39 cellular contexts compared by ENCODE assay signal in the genomic region with DNA sequence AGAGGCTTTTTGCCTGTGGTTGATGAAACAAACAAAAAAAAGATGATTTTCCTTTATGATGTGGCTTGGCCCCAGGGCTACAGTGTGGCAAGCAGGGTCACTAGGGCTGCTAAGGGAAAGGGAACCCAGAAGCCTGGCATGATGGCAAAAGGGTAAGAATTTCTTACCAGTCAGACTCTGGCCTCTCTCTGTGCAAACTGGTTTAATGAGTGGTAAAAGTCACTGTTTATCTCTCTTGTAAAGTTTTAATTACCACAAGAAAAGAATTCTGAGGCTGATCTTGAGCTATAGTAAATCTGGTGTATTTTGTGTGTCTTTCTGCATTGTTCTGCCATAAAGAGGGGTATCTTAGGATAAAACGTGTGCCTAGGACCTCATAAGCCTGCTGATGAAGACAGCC.
"Had no signal": no experiment of that assay in that cellular context is flagged by ENCODE, and none has a peak within 500 bp of the region (broad histone marks: within the 10 kb centered on the region; RNA-seq: fewer than 3 reads in every experiment).

No MANE protein-coding gene starts in this region.

- H3K27ac Mint-ChIP-seq: activated CD4-positive, alpha-beta memory T cell treated with anti-CD3 and anti-CD28 coated beads, Interleukin-2, amount 10 ng/mL, durations not matched to agents 7 days and 5 days; activated CD4-positive, alpha-beta T cell treated with anti-CD3 and anti-CD28 coated beads for 36 hours; activated CD4-positive, alpha-beta T cell treated with anti-CD3 and anti-CD28 coated beads, Interleukin-2, amount 10 ng/mL, durations not matched to agents 7 days and 5 days; activated CD8-positive, alpha-beta T cell treated with anti-CD3 and anti-CD28 coated beads, Interleukin-2, amount 10 ng/mL, durations not matched to agents 7 days and 5 days; activated naive CD4-positive, alpha-beta T cell treated with anti-CD3 and anti-CD28 coated beads for 36 hours; activated naive CD4-positive, alpha-beta T cell treated with anti-CD3 and anti-CD28 coated beads, Interleukin-2, amount 50 U/mL, for 72 hours; activated naive CD8-positive, alpha-beta T cell treated with anti-CD3 and anti-CD28 coated beads for 36 hours; activated T-helper 1 cell treated with anti-CD3 and anti-CD28 coated beads, Interleukin-12 subunit alpha, Interleukin-12 subunit beta, Interleukin-2, Interleukin-4 antibody, amounts not matched to agents 30 ng/mL and 10 ng/mL and 1 ng/mL, durations not matched to agents 14 hours and 24 hours and 36 hours; activated T-helper 17 cell treated with anti-CD3 and anti-CD28 coated beads, Interleukin-2, amount 50 U/mL, for 72 hours; T-helper 1 cell treated with Interleukin-12 subunit alpha and Interleukin-12 subunit beta and Interleukin-4 antibody, amounts not matched to agents 30 μg/mL and 1 μg/mL, for 36 hours; T-helper 2 cell treated with Interferon-gamma antibody and Interleukin-4, amounts not matched to agents 5 μg/mL and 100 μg/mL, for 36 hours; WTC11 had no signal

- H3K4me3 ChIP-seq: adrenal gland, body of pancreas, breast epithelium had no signal

- H3K4me3 Mint-ChIP-seq: activated CD4-positive, alpha-beta memory T cell treated with anti-CD3 and anti-CD28 coated beads, Interleukin-2, amount 10 ng/mL, durations not matched to agents 7 days and 5 days; activated CD4-positive, alpha-beta T cell treated with anti-CD3 and anti-CD28 coated beads for 36 hours; activated CD4-positive, alpha-beta T cell treated with anti-CD3 and anti-CD28 coated beads, Interleukin-2, amount 10 ng/mL, durations not matched to agents 7 days and 5 days; activated CD8-positive, alpha-beta T cell treated with anti-CD3 and anti-CD28 coated beads, Interleukin-2, amount 10 ng/mL, durations not matched to agents 7 days and 5 days; activated naive CD4-positive, alpha-beta T cell treated with anti-CD3 and anti-CD28 coated beads for 36 hours; activated naive CD8-positive, alpha-beta T cell treated with anti-CD3 and anti-CD28 coated beads for 36 hours; activated T-cell treated with anti-CD3 and anti-CD28 coated beads, Interleukin-2, amount 50 U/mL, for 4 hours; activated T-cell treated with anti-CD3 and anti-CD28 coated beads, Interleukin-2, amount 50 U/mL, for 72 hours; activated T-helper 1 cell treated with anti-CD3 and anti-CD28 coated beads, Interleukin-12 subunit alpha, Interleukin-12 subunit beta, Interleukin-2, Interleukin-4 antibody, amounts not matched to agents 30 ng/mL and 10 ng/mL and 1 ng/mL, durations not matched to agents 14 hours and 24 hours and 36 hours; activated T-helper 17 cell treated with anti-CD3 and anti-CD28 coated beads, Interleukin-2, amount 50 U/mL, for 72 hours; T-helper 1 cell treated with Interleukin-12 subunit alpha and Interleukin-12 subunit beta and Interleukin-4 antibody, amounts not matched to agents 30 μg/mL and 1 μg/mL, for 36 hours; T-helper 2 cell treated with Interferon-gamma antibody and Interleukin-4, amounts not matched to agents 5 μg/mL and 100 μg/mL, for 36 hours; WTC11 had no signal

- DNase-seq: activated CD4-positive, alpha-beta memory T cell treated with anti-CD3 and anti-CD28 coated beads, Interleukin-2, amount 10 ng/mL, durations not matched to agents 7 days and 5 days; activated CD4-positive, alpha-beta T cell treated with anti-CD3 and anti-CD28 coated beads for 1 hour; activated CD4-positive, alpha-beta T cell treated with anti-CD3 and anti-CD28 coated beads for 36 hours; activated CD4-positive, alpha-beta T cell treated with anti-CD3 and anti-CD28 coated beads for 48 hours; activated CD4-positive, alpha-beta T cell treated with anti-CD3 and anti-CD28 coated beads, Interleukin-2, amount 10 ng/mL, durations not matched to agents 7 days and 5 days; activated CD4-positive, alpha-beta T cell treated with anti-CD3 and anti-CD28 coated beads, Interleukin-2, amount 50 U/mL, for 48 hours; activated CD4-positive, CD25-positive, alpha-beta regulatory T cell; activated CD8-positive, alpha-beta memory T cell treated with anti-CD3 and anti-CD28 coated beads for 24 hours; activated CD8-positive, alpha-beta memory T cell treated with anti-CD3 and anti-CD28 coated beads, Interleukin-2, amount 50 U/mL, for 4 hours; activated CD8-positive, alpha-beta T cell treated with anti-CD3 and anti-CD28 coated beads, Interleukin-2, amount 10 ng/mL, durations not matched to agents 7 days and 5 days; activated effector memory CD4-positive, alpha-beta T cell treated with anti-CD3 and anti-CD28 coated beads, Interleukin-2, amount 50 U/mL, for 16 hours; activated gamma-delta T cell treated with Interleukin-2 at 50 U/mL for 16 hours; activated naive CD4-positive, alpha-beta T cell; activated naive CD4-positive, alpha-beta T cell treated with anti-CD3 and anti-CD28 coated beads for 36 hours; activated naive CD4-positive, alpha-beta T cell treated with anti-CD3 and anti-CD28 coated beads, Interleukin-2, amount 50 U/mL, for 16 hours; activated naive CD8-positive, alpha-beta T cell treated with anti-CD3 and anti-CD28 coated beads for 36 hours; activated T-cell treated with anti-CD3 and anti-CD28 coated beads for 4 hours; activated T-cell treated with anti-CD3 and anti-CD28 coated beads, Interleukin-2, amount 50 U/mL, for 1 hour; activated T-cell treated with anti-CD3 and anti-CD28 coated beads, Interleukin-2, amount 50 U/mL, for 4 hours; activated T-cell treated with anti-CD3 and anti-CD28 coated beads, Interleukin-2, amount 50 U/mL, for 72 hours; adrenal gland; amniotic stem cell; aorta; body of pancreas; brain microvascular endothelial cell; central memory CD4-positive, alpha-beta T cell; SW 1271; T-helper 1 cell; T-helper 2 cell; T-helper 9 cell; WERI-Rb-1 had no signal

- H3K9me3 ChIP-seq: adrenal gland had no signal

- H3K27ac ChIP-seq: adrenal gland, body of pancreas, brain microvascular endothelial cell, breast epithelium, WERI-Rb-1 had no signal

- H3K4me1 ChIP-seq: adrenal gland, body of pancreas, breast epithelium had no signal

- H3K27me3 Mint-ChIP-seq: activated CD4-positive, alpha-beta memory T cell treated with anti-CD3 and anti-CD28 coated beads, Interleukin-2, amount 10 ng/mL, durations not matched to agents 7 days and 5 days; activated CD4-positive, alpha-beta T cell treated with anti-CD3 and anti-CD28 coated beads for 36 hours; activated CD4-positive, alpha-beta T cell treated with anti-CD3 and anti-CD28 coated beads, Interleukin-2, amount 10 ng/mL, durations not matched to agents 7 days and 5 days; activated naive CD8-positive, alpha-beta T cell treated with anti-CD3 and anti-CD28 coated beads for 36 hours; activated T-helper 17 cell treated with anti-CD3 and anti-CD28 coated beads, Interleukin-2, amount 50 U/mL, for 72 hours had no signal

- H3K4me1 Mint-ChIP-seq: activated CD4-positive, alpha-beta T cell treated with anti-CD3 and anti-CD28 coated beads for 36 hours; activated naive CD8-positive, alpha-beta T cell treated with anti-CD3 and anti-CD28 coated beads for 36 hours; activated T-helper 17 cell treated with anti-CD3 and anti-CD28 coated beads, Interleukin-2, amount 50 U/mL, for 72 hours; WTC11 had no signal

- H3K27me3 ChIP-seq: adrenal gland, body of pancreas, brain microvascular endothelial cell, breast epithelium had no signal

- ATAC-seq: activated CD4-positive, alpha-beta T cell treated with anti-CD3 and anti-CD28 coated beads for 36 hours; activated CD4-positive, CD25-positive, alpha-beta regulatory T cell treated with anti-CD3 and anti-CD28 coated beads, Interleukin-2, amount 50 U/mL, for 24 hours; activated CD8-positive, alpha-beta T cell treated with anti-CD3 and anti-CD28 coated beads, Interleukin-2, amount 10 ng/mL, durations not matched to agents 7 days and 5 days; activated naive CD4-positive, alpha-beta T cell treated with anti-CD3 and anti-CD28 coated beads, Interleukin-2, amount 50 U/mL, for 72 hours; activated T-cell treated with anti-CD3 and anti-CD28 coated beads, Interleukin-2, amount 50 U/mL, for 4 hours; activated T-cell treated with anti-CD3 and anti-CD28 coated beads, Interleukin-2, amount 50 U/mL, for 72 hours; activated T-helper 17 cell treated with anti-CD3 and anti-CD28 coated beads, Interleukin-2, amount 50 U/mL, for 72 hours; body of pancreas; WTC11 had no signal

- H3K9me3 Mint-ChIP-seq: activated T-helper 17 cell treated with anti-CD3 and anti-CD28 coated beads, Interleukin-2, amount 50 U/mL, for 72 hours had no signal

- H3K36me3 ChIP-seq: adrenal gland, brain microvascular endothelial cell, breast epithelium, WERI-Rb-1 had no signal
